In genomic region chr20:39954585-39954984, GRCh38 we compare ENCODE assay signal across 19 cellular contexts.
DNase-seq lines count a peak whose midpoint lies in the region; ATAC-seq, FAIRE-seq and TF ChIP-seq lines count a peak whose summit lies in the region.
"Had no signal": no experiment of that assay in that cellular context is flagged by ENCODE, and none has a peak within 500 bp of the region (broad histone marks: within the 10 kb centered on the region; RNA-seq: fewer than 3 reads in every experiment).

No MANE protein-coding gene starts in this region.

- no peaks in the 10 kb centered on the region for H3K4me1 ChIP-seq in GM23248 (ENCODE audit: insufficient read depth)
- no peaks in the 10 kb centered on the region for H3K4me1 ChIP-seq in astrocyte (ENCODE audit: insufficient read depth, low read length)
- H3K4me1 ChIP-seq in testis, result no peaks in the 10 kb centered on the region

- peak overlapping the region; percentile 29 for H3K27ac Mint-ChIP-seq in astrocyte (ENCODE audit: unreplicated experiment)

- no peak overlapping the region for H3K4me3 ChIP-seq in GM23248
- H3K4me3 ChIP-seq in astrocyte (ENCODE audit: insufficient read depth, low read depth, low read length), result no peak overlapping the region
- no peak overlapping the region for H3K4me3 ChIP-seq in fibroblast of the aortic adventitia (ENCODE audit: low read depth, low read length)
- H3K4me3 ChIP-seq in testis, result no peak overlapping the region

- no peaks in the 10 kb centered on the region for H3K9me2 ChIP-seq in GM23248 (ENCODE audit: insufficient read depth)

- H3K27me3 Mint-ChIP-seq in astrocyte (ENCODE audit: low read depth, unreplicated experiment), result peaks cover 11% of the 10 kb centered on the region
- no peaks in the 10 kb centered on the region for H3K27me3 Mint-ChIP-seq in activated T-cell treated with anti-CD3 and anti-CD28 coated beads, Interleukin-2, amount 50 U/mL, for 4 hours (ENCODE audit: low read depth)

- no peak overlapping the region for H3K27ac ChIP-seq in GM23248
- H3K27ac ChIP-seq in astrocyte (ENCODE audit: low read depth, low read length), result no peak overlapping the region
- H3K27ac ChIP-seq in testis, result no peak overlapping the region
- H3K27ac ChIP-seq: C4-2B had no signal

- H3K9me3 ChIP-seq in GM23248 (ENCODE audit: low read depth) (no peaks in the 10 kb centered on the region), astrocyte (ENCODE audit: insufficient read depth, low read depth, low read length) (no peaks in the 10 kb centered on the region), testis (no peaks in the 10 kb centered on the region)

- H3K4me3 Mint-ChIP-seq in astrocyte (ENCODE audit: unreplicated experiment), result no peak overlapping the region
- H3K4me3 Mint-ChIP-seq in activated T-cell treated with anti-CD3 and anti-CD28 coated beads, Interleukin-2, amount 50 U/mL, for 4 hours, result no peak overlapping the region
- H3K4me3 Mint-ChIP-seq: CD8-positive, alpha-beta memory T cell had no signal

- TF ChIP-seq CTCF in astrocyte (IDR thresholded peaks at IDR 0.05; ENCODE audit: insufficient read depth, low read depth, low read length), result no peak
- no peak for TF ChIP-seq CTCF in fibroblast of the aortic adventitia (IDR thresholded peaks at IDR 0.05; ENCODE audit: insufficient read depth, low read length)
- no peak for TF ChIP-seq CTCF in testis (IDR thresholded peaks at IDR 0.05)

- no peaks in the 10 kb centered on the region for H3K79me2 ChIP-seq in GM23248 (ENCODE audit: insufficient read depth)
- H3K79me2 ChIP-seq in astrocyte (ENCODE audit: insufficient read depth, low read length), result no peaks in the 10 kb centered on the region

- H3K9ac ChIP-seq in GM23248, result no peak overlapping the region
- no peak overlapping the region for H3K9ac ChIP-seq in astrocyte (ENCODE audit: low read length)

- peak; percentile 32 for DNase-seq in GM23248
- DNase-seq in astrocyte (ENCODE audit: low read depth), result no peak
- peak; percentile 18 for DNase-seq in fibroblast of the aortic adventitia (ENCODE audit: low read depth)
- peak; percentile 20 for DNase-seq in testis
- no peak for DNase-seq in A172 (ENCODE audit: low spot score)
- no peak for DNase-seq in activated T-cell treated with anti-CD3 and anti-CD28 coated beads, Interleukin-2, amount 50 U/mL, for 4 hours
- DNase-seq in frontal cortex (ENCODE audit: low spot score in 2 of 2), result no peak
- DNase-seq: Calu3; CD8-positive, alpha-beta memory T cell; DMS153; Kasumi-1; NCI-H1694; NCI-H2081 treated with DMSO at 0.1 percent for 48 hours; NCI-H2171 treated with DMSO at 0.1 percent for 48 hours; NCI-H446; NCI-H526 treated with DMSO at 0.1 percent for 48 hours; SHP77 had no signal

- in situ Hi-C loops in GM23248 (cut with MboI), result no loop called here

- H3K4me2 ChIP-seq in GM23248 (ENCODE audit: unreplicated experiment), result no peak overlapping the region
- no peak overlapping the region for H3K4me2 ChIP-seq in astrocyte (ENCODE audit: low read length)

- no peaks in the 10 kb centered on the region for H3K36me3 Mint-ChIP-seq in astrocyte (ENCODE audit: low read depth, unreplicated experiment)
- no peaks in the 10 kb centered on the region for H3K36me3 Mint-ChIP-seq in activated T-cell treated with anti-CD3 and anti-CD28 coated beads, Interleukin-2, amount 50 U/mL, for 4 hours (ENCODE audit: insufficient read depth)
- H3K36me3 Mint-ChIP-seq: CD8-positive, alpha-beta memory T cell had no signal

- H3K4me1 Mint-ChIP-seq in astrocyte (ENCODE audit: low read depth, unreplicated experiment), result no peaks in the 10 kb centered on the region
- no peaks in the 10 kb centered on the region for H3K4me1 Mint-ChIP-seq in activated T-cell treated with anti-CD3 and anti-CD28 coated beads, Interleukin-2, amount 50 U/mL, for 4 hours (ENCODE audit: low read depth)
- H3K4me1 Mint-ChIP-seq: CD8-positive, alpha-beta memory T cell had no signal

- intact Hi-C loops in testis (cut with DNase I; ENCODE audit: low total_unique reads), result no loop called here

- FAIRE-seq in astrocyte (lab: Jason Lieb, UNC), result no peak
- FAIRE-seq in frontal cortex (lab: Jason Lieb, UNC), result no peak
- FAIRE-seq: GM12891 had no signal

- TF ChIP-seq POLR2A in testis (IDR thresholded peaks at IDR 0.05), result no peak

- H4K20me1 ChIP-seq in GM23248 (ENCODE audit: insufficient read depth), result no peaks in the 10 kb centered on the region
- no peaks in the 10 kb centered on the region for H4K20me1 ChIP-seq in astrocyte (ENCODE audit: insufficient read depth, low read length)

- H2AFZ ChIP-seq in GM23248 (no peak overlapping the region), astrocyte (ENCODE audit: low read depth, low read length) (no peak overlapping the region)

- ATAC-seq in activated T-cell treated with anti-CD3 and anti-CD28 coated beads, Interleukin-2, amount 50 U/mL, for 4 hours, result no peak

- 14 to 16% methylated on average over 2 of the region's 2 CpGs for WGBS in GM23248 (ENCODE audit: low coverage in 1 of 2, low lambda C conversion rate in 2 of 2, missing lambda C conversion rate in 2 of 2), 2 experiments
- WGBS in testis, 2 donors, result 63 to 65% methylated on average over 2 of the region's 2 CpGs

- H3K27me3 ChIP-seq in GM23248 (replicated peaks; ENCODE audit: insufficient read depth) (no peaks in the 10 kb centered on the region), astrocyte (ENCODE audit: insufficient read depth, low read length) (no peaks in the 10 kb centered on the region), testis (no peaks in the 10 kb centered on the region)

- H3F3A ChIP-seq in GM23248 (ENCODE audit: insufficient read depth), result no peaks in the 10 kb centered on the region

- H3K36me3 ChIP-seq in GM23248 (ENCODE audit: low read depth) (no peaks in the 10 kb centered on the region), astrocyte (ENCODE audit: insufficient read depth, low read length) (no peaks in the 10 kb centered on the region), testis (ENCODE audit: low read depth, missing control alignments) (no peaks in the 10 kb centered on the region)

- no peaks in the 10 kb centered on the region for H3K9me3 Mint-ChIP-seq in astrocyte (ENCODE audit: unreplicated experiment)
- H3K9me3 Mint-ChIP-seq in activated T-cell treated with anti-CD3 and anti-CD28 coated beads, Interleukin-2, amount 50 U/mL, for 4 hours, result no peaks in the 10 kb centered on the region

Comparison
In these comparisons a context has a peak if more than half of its experiments do, and no peak if none do; other contexts are left out.
1. DNase-seq: peak in GM23248 (single experiment), fibroblast of the aortic adventitia (single experiment) and testis (single experiment); none in astrocyte (single experiment), A172 (single experiment), activated T-cell treated with anti-CD3 and anti-CD28 coated beads, Interleukin-2, amount 50 U/mL, for 4 hours (single experiment) and frontal cortex (0 of 2).